In genomic region chr10:102501201-102502028, GRCh38 we compare ENCODE assay signal across 1 cellular context.
TF ChIP-seq lines count a peak whose summit lies in the region.

No MANE protein-coding gene starts in this region.

TF ChIP-seq in A549, 52 proteins besides CTCF, POLR2A, EP300 and RAD21 (continued from another document):
- TF ChIP-seq HMGXB4 (CRISPR knock-in tag; IDR thresholded peaks at IDR 0.05; ENCODE audit: borderline replicate concordance) (no peak), EHF (CRISPR knock-in tag; IDR thresholded peaks at IDR 0.05) (no peak), TFCP2L1 (CRISPR knock-in tag; IDR thresholded peaks at IDR 0.05) (no peak), E2F6 (IDR thresholded peaks at IDR 0.05; ENCODE audit: borderline replicate concordance, low read depth) (no peak), PBX3 (IDR thresholded peaks at IDR 0.05) (no peak), RNF2 (IDR thresholded peaks at IDR 0.05; ENCODE audit: borderline replicate concordance, low read depth) (no peak), KDM1A (IDR thresholded peaks at IDR 0.05; ENCODE audit: low read depth) (no peak), RCOR1 (IDR thresholded peaks at IDR 0.05; ENCODE audit: low read depth, low read length) (no peak), EHMT2 (IDR thresholded peaks at IDR 0.05; ENCODE audit: low read depth) (no peak)
